Comparison of ENCODE assay signal across 8 cellular contexts in the genomic region with DNA sequence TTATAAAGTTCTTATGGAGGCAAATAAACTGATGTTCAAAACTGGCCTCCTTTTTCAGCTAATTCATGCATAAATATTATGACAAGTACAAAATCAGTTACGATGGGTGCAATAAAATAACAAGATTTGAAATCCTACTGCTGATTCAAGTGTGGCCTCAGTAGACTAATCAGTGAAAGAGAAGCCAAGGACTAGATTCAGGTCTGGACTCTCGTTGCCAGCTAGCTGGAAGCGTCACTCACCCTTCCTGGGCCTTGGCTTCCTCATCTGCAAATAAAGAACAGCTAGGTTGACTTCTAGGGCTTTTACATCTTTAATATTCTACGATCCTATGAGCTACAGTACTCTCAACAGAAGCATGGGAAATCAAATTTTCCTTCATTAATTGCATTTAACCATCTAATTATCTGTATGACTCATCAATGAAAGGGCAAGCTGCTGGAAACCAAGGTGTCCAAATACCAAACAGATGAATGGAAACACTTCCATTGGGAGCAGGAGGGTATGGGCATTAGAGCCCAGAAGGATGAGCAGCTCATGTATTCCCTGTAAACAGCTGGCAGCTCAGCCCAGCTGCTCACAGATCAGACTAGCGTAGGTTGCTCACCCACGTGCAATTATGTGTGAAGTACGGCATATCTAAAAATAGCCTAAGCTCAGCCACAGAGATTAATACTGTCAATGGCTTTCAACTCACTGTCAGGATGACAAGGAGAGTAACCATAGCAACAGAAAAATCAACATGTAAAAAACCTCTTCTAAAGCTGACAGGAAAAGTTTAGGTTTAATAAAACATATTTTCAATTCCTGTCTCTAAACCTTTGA.
DNase-seq lines count a peak whose midpoint lies in the region; ATAC-seq and TF ChIP-seq lines count a peak whose summit lies in the region.

No MANE protein-coding gene starts in this region.

- H3K4me1 ChIP-seq in left lung (no peaks in the 10 kb centered on the region), hepatocyte (ENCODE audit: insufficient read depth) (peaks cover 4% of the 10 kb centered on the region)

- peaks cover 0 to 17% of the 10 kb centered on the region in 2 donors for H3K36me3 ChIP-seq in left lung
- H3K36me3 ChIP-seq in hepatocyte (replicated peaks; ENCODE audit: insufficient read depth, low read depth) = no peaks in the 10 kb centered on the region

- H3K27ac ChIP-seq in left lung = no peak overlapping the region
- no peak overlapping the region for H3K27ac ChIP-seq in hepatocyte

- peak; percentile 88 for ATAC-seq in GM19468 (IDR thresholded peaks at IDR 0.05; ENCODE audit: extremely low read depth, unreplicated experiment)
- peak; percentile 63 for ATAC-seq in HG03469 (IDR thresholded peaks at IDR 0.05; ENCODE audit: unreplicated experiment)
- no peak for ATAC-seq in left lung

- no peaks in the 10 kb centered on the region for H3K9me2 ChIP-seq in hepatocyte (replicated peaks; ENCODE audit: insufficient read depth)

- WGBS in hepatocyte (ENCODE audit: low lambda C conversion rate, missing lambda C conversion rate) = 81% methylated on average over 7 of the region's 7 CpGs

- H3K4me2 ChIP-seq in hepatocyte = no peak overlapping the region

- TF ChIP-seq CTCF in cardiac fibroblast (IDR thresholded peaks at IDR 0.05; ENCODE audit: low read depth, low read length) (no peak), left lung (IDR thresholded peaks at IDR 0.05) (no peak), hepatocyte (IDR thresholded peaks at IDR 0.05; ENCODE audit: poor library complexity) (no peak)

- DNase-seq in Ammon's horn (ENCODE audit: low spot score) (peak; percentile 45), cardiac fibroblast (ENCODE audit: low read depth in 2 of 2) (peak; percentile 45 to 60), NCI-H345 (lab: John Stamatoyannopoulos, UW) (no peak), left lung (no peak), SW480 (ENCODE audit: low spot score) (no peak), hepatocyte (ENCODE audit: low spot score) (no peak)

- H3K27me3 ChIP-seq in left lung (no peaks in the 10 kb centered on the region), hepatocyte (no peaks in the 10 kb centered on the region)

- H3K79me2 ChIP-seq in hepatocyte = no peaks in the 10 kb centered on the region

- intact Hi-C loops in left lung (cut with DNase I) = no loop called here

- no peaks in the 10 kb centered on the region for H4K20me1 ChIP-seq in hepatocyte (ENCODE audit: insufficient read depth, poor library complexity, severe bottlenecking)

- H3K9me3 ChIP-seq in left lung = no peaks in the 10 kb centered on the region
- no peaks in the 10 kb centered on the region for H3K9me3 ChIP-seq in hepatocyte (ENCODE audit: low read depth)

- H3K4me3 ChIP-seq in cardiac fibroblast (replicated peaks in 1 of 2; ENCODE audit: low read depth in 2 of 2, low read length in 2 of 2) = no peak overlapping the region
- no peak overlapping the region for H3K4me3 ChIP-seq in left lung
- H3K4me3 ChIP-seq in hepatocyte = no peak overlapping the region

- H2AFZ ChIP-seq in hepatocyte = no peak overlapping the region

Comparison
In these comparisons a context has a peak if more than half of its experiments do, and no peak if none do; other contexts are left out.
1. DNase-seq: peak in Ammon's horn (single experiment) and cardiac fibroblast (2 of 2); none in NCI-H345 (single experiment), left lung (0 of 2), SW480 (single experiment) and hepatocyte (single experiment).